In the genomic region with DNA sequence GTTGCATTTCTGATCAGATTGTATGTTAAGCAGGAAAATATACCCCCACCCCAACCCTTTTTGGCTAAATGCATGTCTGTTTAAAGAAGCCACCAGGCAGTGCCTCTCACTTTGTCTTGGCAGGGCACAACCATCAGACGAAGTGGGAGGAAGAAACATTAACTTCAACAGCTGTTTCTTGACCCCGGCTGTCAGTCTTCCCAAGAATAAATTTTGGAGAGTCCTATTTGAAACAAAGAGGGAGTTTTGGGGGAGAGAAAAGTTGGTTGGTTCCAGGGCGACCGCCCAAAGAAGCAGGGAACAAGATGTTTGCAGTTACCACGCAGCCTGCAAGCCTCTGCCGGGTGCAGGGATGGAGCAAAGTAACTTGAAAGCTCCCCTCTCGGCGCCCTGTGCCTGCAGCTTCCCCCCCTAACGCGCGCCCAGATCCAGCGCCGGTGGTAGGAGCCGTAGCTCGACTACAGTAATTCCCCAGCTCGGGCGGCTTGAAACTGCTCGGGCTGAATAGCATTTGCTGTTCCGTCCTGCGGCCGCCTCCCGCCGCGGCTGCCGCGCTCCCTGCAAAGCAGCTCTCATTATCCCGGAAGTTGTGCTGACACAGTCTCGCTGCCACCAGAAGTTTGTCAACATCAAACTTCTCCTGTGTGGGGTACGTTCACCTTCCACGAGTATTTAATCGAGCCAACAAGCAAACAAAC, we compare ENCODE assay signal across 1 cellular context.
A peak's percentile ranks its signal among the peaks of the same experiment; 100 is the strongest.
TF ChIP-seq lines count a peak whose summit lies in the region.

No MANE protein-coding gene starts in this region.

TF ChIP-seq in HCT116, 20 proteins besides CTCF, POLR2A, EP300 and RAD21 (continued from another document):
- TF ChIP-seq, protein P1, sequence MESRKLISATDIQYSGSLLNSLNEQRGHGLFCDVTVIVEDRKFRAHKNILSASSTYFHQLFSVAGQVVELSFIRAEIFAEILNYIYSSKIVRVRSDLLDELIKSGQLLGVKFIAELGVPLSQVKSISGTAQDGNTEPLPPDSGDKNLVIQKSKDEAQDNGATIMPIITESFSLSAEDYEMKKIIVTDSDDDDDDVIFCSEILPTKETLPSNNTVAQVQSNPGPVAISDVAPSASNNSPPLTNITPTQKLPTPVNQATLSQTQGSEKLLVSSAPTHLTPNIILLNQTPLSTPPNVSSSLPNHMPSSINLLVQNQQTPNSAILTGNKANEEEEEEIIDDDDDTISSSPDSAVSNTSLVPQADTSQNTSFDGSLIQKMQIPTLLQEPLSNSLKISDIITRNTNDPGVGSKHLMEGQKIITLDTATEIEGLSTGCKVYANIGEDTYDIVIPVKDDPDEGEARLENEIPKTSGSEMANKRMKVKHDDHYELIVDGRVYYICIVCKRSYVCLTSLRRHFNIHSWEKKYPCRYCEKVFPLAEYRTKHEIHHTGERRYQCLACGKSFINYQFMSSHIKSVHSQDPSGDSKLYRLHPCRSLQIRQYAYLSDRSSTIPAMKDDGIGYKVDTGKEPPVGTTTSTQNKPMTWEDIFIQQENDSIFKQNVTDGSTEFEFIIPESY (IDR thresholded peaks at IDR 0.05; ENCODE audit: extremely low read depth, insufficient replicate concordance, low read length) = peak; percentile 89
- no peak for TF ChIP-seq ZFX (IDR thresholded peaks at IDR 0.05)
- 0 out of 2 replicates have a peak, but pooled peaks have one; percentile 22 for TF ChIP-seq EGR1 (IDR thresholded peaks at IDR 0.05; ENCODE audit: low read depth)
- TF ChIP-seq TCF7L2 (IDR thresholded peaks at IDR 0.05; ENCODE audit: borderline replicate concordance, extremely low read depth, insufficient read depth, insufficient read length) = peak; percentile 92
- TF ChIP-seq YY1 (IDR thresholded peaks at IDR 0.05; ENCODE audit: extremely low read depth, insufficient replicate concordance, low read depth, low read length) = peak; percentile 27
- TF ChIP-seq JUND (IDR thresholded peaks at IDR 0.05) = peak; percentile 64
- no peak for TF ChIP-seq CEBPB (IDR thresholded peaks at IDR 0.05; ENCODE audit: low read depth)
TF ChIP-seq in HCT116: peak in this region for 9.
